ENCODE assay signal across 9 cellular contexts in the genomic region with DNA sequence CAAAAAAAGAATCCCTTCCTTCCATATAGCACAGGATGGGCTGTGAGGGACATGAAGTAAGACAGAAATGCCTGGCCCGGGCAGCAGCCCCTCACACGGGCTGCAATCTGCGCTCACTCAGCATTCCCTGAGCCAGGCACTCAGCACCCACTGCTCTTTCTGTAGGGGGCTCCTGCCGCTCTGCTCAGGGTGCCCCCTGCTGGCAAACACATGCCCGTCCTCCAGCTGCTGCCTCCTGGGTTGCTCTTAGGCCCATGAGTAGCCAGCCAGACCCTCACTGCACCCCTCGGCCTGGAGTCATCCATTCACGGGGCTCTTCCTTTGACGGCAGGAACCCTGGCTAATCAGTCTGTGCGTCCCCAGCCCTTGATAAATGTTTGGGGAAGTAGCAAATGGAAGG.
DNase-seq lines count a peak whose midpoint lies in the region; ATAC-seq and TF ChIP-seq lines count a peak whose summit lies in the region.
"Had no signal": no experiment of that assay in that cellular context is flagged by ENCODE, and none has a peak within 500 bp of the region (broad histone marks: within the 10 kb centered on the region; RNA-seq: fewer than 3 reads in every experiment).

No MANE protein-coding gene starts in this region.

- H3K27me3 Mint-ChIP-seq in activated naive CD8-positive, alpha-beta T cell treated with anti-CD3 and anti-CD28 coated beads, Interleukin-2, amount 50 U/mL, for 24 hours, result no peaks in the 10 kb centered on the region
- H3K27me3 Mint-ChIP-seq in stimulated activated naive B cell treated with anti-CD40 and anti-IgM and Interleukin-4, amounts not matched to agents 10 μg/mL and 1 μg/mL and 100 μg/mL, for 72 hours, result no peaks in the 10 kb centered on the region

- H3K36me3 Mint-ChIP-seq in activated naive CD8-positive, alpha-beta T cell treated with anti-CD3 and anti-CD28 coated beads, Interleukin-2, amount 50 U/mL, for 24 hours (ENCODE audit: low read depth), result peaks cover 46% of the 10 kb centered on the region
- peaks cover 74 to 84% of the 10 kb centered on the region in 2 donors for H3K36me3 Mint-ChIP-seq in stimulated activated naive B cell treated with anti-CD40 and anti-IgM and Interleukin-4, amounts not matched to agents 10 μg/mL and 1 μg/mL and 100 μg/mL, for 72 hours

- no peaks in the 10 kb centered on the region for H3K27me3 ChIP-seq in GM06990 (replicated peaks; ENCODE audit: control insufficient read depth, insufficient read depth, low read length)

- H3K4me3 ChIP-seq in GM06990 (replicated peaks; ENCODE audit: low read depth, low read length), result no peak overlapping the region

- peaks cover 28% of the 10 kb centered on the region for H3K36me3 ChIP-seq in GM06990 (ENCODE audit: control insufficient read depth, insufficient read depth, low read length)

- DNase-seq in GM06990 (ENCODE audit: extremely low read depth, insufficient read length), result no peak
- peak; percentile 28 for DNase-seq in NCI-H1694 treated with DMSO at 0.1 percent for 48 hours (lab: John Stamatoyannopoulos, UW)
- peak; percentile 53 for DNase-seq in activated naive CD8-positive, alpha-beta T cell treated with anti-CD3 and anti-CD28 coated beads, Interleukin-2, amount 50 U/mL, for 24 hours
- DNase-seq in iPS-NIHi11 (ENCODE audit: low spot score), result peak; percentile 88
- no peak for DNase-seq in stimulated activated naive B cell treated with anti-CD40 and anti-IgM and Interleukin-4, amounts not matched to agents 10 μg/mL and 1 μg/mL and 100 μg/mL, for 72 hours
- no peak for DNase-seq in NCI-H345 treated with DMSO at 0.1 percent for 48 hours (lab: John Stamatoyannopoulos, UW; ENCODE audit: unreplicated experiment)
- DNase-seq in NCI-H1048 (lab: John Stamatoyannopoulos, UW), result no peak

- peaks cover 9% of the 10 kb centered on the region for H3K4me1 Mint-ChIP-seq in activated naive CD8-positive, alpha-beta T cell treated with anti-CD3 and anti-CD28 coated beads, Interleukin-2, amount 50 U/mL, for 24 hours
- H3K4me1 Mint-ChIP-seq in stimulated activated naive B cell treated with anti-CD40 and anti-IgM and Interleukin-4, amounts not matched to agents 10 μg/mL and 1 μg/mL and 100 μg/mL, for 72 hours, result peaks cover 7 to 31% of the 10 kb centered on the region in 2 donors

- ATAC-seq in activated naive CD8-positive, alpha-beta T cell treated with anti-CD3 and anti-CD28 coated beads, Interleukin-2, amount 50 U/mL, for 24 hours, result peak; percentile 70
- ATAC-seq in stimulated activated naive B cell treated with anti-CD40 and anti-IgM and Interleukin-4, amounts not matched to agents 10 μg/mL and 1 μg/mL and 100 μg/mL, for 72 hours (replicated peaks), result peak; percentile 81 to 83
- no peak for ATAC-seq in HG03175 (IDR thresholded peaks at IDR 0.05; ENCODE audit: unreplicated experiment)

- peak; percentile 96 for TF ChIP-seq CTCF in GM06990 (IDR thresholded peaks at IDR 0.05; ENCODE audit: insufficient read depth, low read length, poor library complexity, severe bottlenecking)

- H3K4me3 Mint-ChIP-seq in activated naive CD8-positive, alpha-beta T cell treated with anti-CD3 and anti-CD28 coated beads, Interleukin-2, amount 50 U/mL, for 24 hours, result no peak overlapping the region
- H3K4me3 Mint-ChIP-seq in stimulated activated naive B cell treated with anti-CD40 and anti-IgM and Interleukin-4, amounts not matched to agents 10 μg/mL and 1 μg/mL and 100 μg/mL, for 72 hours, result no peak overlapping the region
- H3K4me3 Mint-ChIP-seq: T-helper 1 cell treated with Interleukin-12 subunit alpha and Interleukin-12 subunit beta and Interleukin-4 antibody, amounts not matched to agents 30 μg/mL and 1 μg/mL, for 36 hours had no signal

- no peaks in the 10 kb centered on the region for H3K9me3 Mint-ChIP-seq in activated naive CD8-positive, alpha-beta T cell treated with anti-CD3 and anti-CD28 coated beads, Interleukin-2, amount 50 U/mL, for 24 hours
- H3K9me3 Mint-ChIP-seq in stimulated activated naive B cell treated with anti-CD40 and anti-IgM and Interleukin-4, amounts not matched to agents 10 μg/mL and 1 μg/mL and 100 μg/mL, for 72 hours, result no peaks in the 10 kb centered on the region
- H3K9me3 Mint-ChIP-seq: T-helper 1 cell treated with Interleukin-12 subunit alpha and Interleukin-12 subunit beta and Interleukin-4 antibody, amounts not matched to agents 30 μg/mL and 1 μg/mL, for 36 hours had no signal

- no peak overlapping the region for H3K27ac Mint-ChIP-seq in activated naive CD8-positive, alpha-beta T cell treated with anti-CD3 and anti-CD28 coated beads, Interleukin-2, amount 50 U/mL, for 24 hours
- no peak overlapping the region for H3K27ac Mint-ChIP-seq in stimulated activated naive B cell treated with anti-CD40 and anti-IgM and Interleukin-4, amounts not matched to agents 10 μg/mL and 1 μg/mL and 100 μg/mL, for 72 hours
- H3K27ac Mint-ChIP-seq: T-helper 1 cell treated with Interleukin-12 subunit alpha and Interleukin-12 subunit beta and Interleukin-4 antibody, amounts not matched to agents 30 μg/mL and 1 μg/mL, for 36 hours had no signal

Comparison
In these comparisons a context has a peak if more than half of its experiments do, and no peak if none do; other contexts are left out.
1. DNase-seq: peak in NCI-H1694 treated with DMSO at 0.1 percent for 48 hours (single experiment), activated naive CD8-positive, alpha-beta T cell treated with anti-CD3 and anti-CD28 coated beads, Interleukin-2, amount 50 U/mL, for 24 hours (single experiment) and iPS-NIHi11 (single experiment); none in GM06990 (single experiment), stimulated activated naive B cell treated with anti-CD40 and anti-IgM and Interleukin-4, amounts not matched to agents 10 μg/mL and 1 μg/mL and 100 μg/mL, for 72 hours (single experiment), NCI-H345 treated with DMSO at 0.1 percent for 48 hours (single experiment) and NCI-H1048 (single experiment).